ENCODE assay signal across 11 cellular contexts in the genomic region with DNA sequence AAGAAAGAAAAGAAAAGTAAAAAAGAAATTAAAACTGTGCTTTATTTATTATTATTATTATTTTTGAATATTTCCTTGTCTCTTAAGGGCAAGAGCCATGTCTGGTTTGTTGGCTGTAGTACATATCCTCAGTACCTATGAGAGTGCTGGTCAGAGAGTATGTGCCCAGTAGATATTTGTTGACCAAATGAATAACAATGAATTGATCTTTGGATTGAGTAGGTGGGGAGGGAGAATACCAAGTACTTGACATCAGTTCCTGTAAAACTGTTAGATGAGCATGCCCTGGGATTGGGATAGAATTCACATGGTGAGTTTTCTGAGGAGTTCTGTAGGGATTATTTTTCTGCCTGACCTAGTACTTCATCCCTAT. TPM values are rescaled to one million over a fixed set of nuclear protein-coding genes. Genes with fewer than 3 reads are reported as not detected.
DNase-seq lines count a peak whose midpoint lies in the region; ATAC-seq and TF ChIP-seq lines count a peak whose summit lies in the region.
"Had no signal": no experiment of that assay in that cellular context is flagged by ENCODE, and none has a peak within 500 bp of the region (broad histone marks: within the 10 kb centered on the region; RNA-seq: fewer than 3 reads in every experiment).

No MANE protein-coding gene starts in this region.

- H3K4me1 ChIP-seq in neural progenitor cell (peaks cover 9% of the 10 kb centered on the region), Karpas-422 (ENCODE audit: low read length) (peaks cover 11% of the 10 kb centered on the region)

- H3K36me3 ChIP-seq in KOPT-K1 (ENCODE audit: insufficient read depth, low read length) (no peaks in the 10 kb centered on the region), neural progenitor cell (no peaks in the 10 kb centered on the region), Karpas-422 (ENCODE audit: insufficient read depth, low read length) (no peaks in the 10 kb centered on the region)

- H3F3A ChIP-seq in neural progenitor cell (ENCODE audit: low read depth), result no peaks in the 10 kb centered on the region

- H3K79me2 ChIP-seq in neural progenitor cell (ENCODE audit: low read depth) (no peaks in the 10 kb centered on the region), Karpas-422 (ENCODE audit: low read length) (no peaks in the 10 kb centered on the region)

- H3K4me1 Mint-ChIP-seq in CD14-positive monocyte, result peaks cover 67% of the 10 kb centered on the region
- H3K4me1 Mint-ChIP-seq in central memory CD8-positive, alpha-beta T cell, result peaks cover 75% of the 10 kb centered on the region
- H3K4me1 Mint-ChIP-seq in neural progenitor cell, result peaks cover 21% of the 10 kb centered on the region

- no peaks in the 10 kb centered on the region for H4K20me1 ChIP-seq in neural progenitor cell (ENCODE audit: low read depth)
- H4K20me1 ChIP-seq in Karpas-422 (ENCODE audit: insufficient read depth, low read depth, low read length), result peaks cover 17% of the 10 kb centered on the region; the same call in 1 of the 2 replicates

- H3K9ac ChIP-seq in neural progenitor cell, result no peak overlapping the region
- H3K9ac ChIP-seq in Karpas-422 (ENCODE audit: low read length), result no peak overlapping the region

- H3K27ac Mint-ChIP-seq in CD14-positive monocyte (peak overlapping the region in 6 of 7 donors; percentile 4 to 95 (median 84)), neural progenitor cell (peak overlapping the region; percentile 21)
- H3K27ac Mint-ChIP-seq in central memory CD8-positive, alpha-beta T cell (ENCODE audit: low read depth), result peak overlapping the region; percentile 65

- no peak for DNase-seq in CD14-positive monocyte (ENCODE audit: low spot score)
- DNase-seq in central memory CD8-positive, alpha-beta T cell (ENCODE audit: low spot score in 2 of 2), result no peak
- DNase-seq in neural progenitor cell (ENCODE audit: low spot score), result no peak
- no peak for DNase-seq in Karpas-422
- DNase-seq in AG08395 (ENCODE audit: low spot score), result no peak
- no peak for DNase-seq in stimulated activated CD4-positive, alpha-beta T cell treated with anti-CD3 and anti-CD28 coated beads, Interleukin-2, amount 100 ng/mL, for 24 hours
- DNase-seq in HUDEP-2 (lab: John Stamatoyannopoulos, UW; ENCODE audit: unreplicated experiment in 76 of 76), result no peak
- DNase-seq: cerebellar nuclear complex; NCI-H2227 treated with DMSO at 0.1 percent for 48 hours; stimulated activated naive CD4-positive, alpha-beta T cell treated with Interleukin-2 at 50 U/mL for 16 hours had no signal

- no peak for ATAC-seq in central memory CD8-positive, alpha-beta T cell (replicated peaks; ENCODE audit: extremely low read depth, poor library complexity, severe bottlenecking)

- intact Hi-C loops in CD14-positive monocyte (cut with micrococcal nuclease), result no loop called here

- H3K27me3 ChIP-seq in neural progenitor cell, result no peaks in the 10 kb centered on the region
- no peaks in the 10 kb centered on the region for H3K27me3 ChIP-seq in Karpas-422 (ENCODE audit: low read length)

- TF ChIP-seq CTCF in CD14-positive monocyte (IDR thresholded peaks at IDR 0.05) (no peak), neural progenitor cell (IDR thresholded peaks at IDR 0.05) (no peak)

- peak overlapping the region; percentile 58 for H3K27ac ChIP-seq in KOPT-K1 (ENCODE audit: low read depth, low read length, poor library complexity, severe bottlenecking)
- H3K27ac ChIP-seq in neural progenitor cell, result no peak overlapping the region
- no peak overlapping the region for H3K27ac ChIP-seq in Karpas-422 (ENCODE audit: low read length)

- no peaks in the 10 kb centered on the region for H3K9me3 Mint-ChIP-seq in CD14-positive monocyte
- H3K9me3 Mint-ChIP-seq in central memory CD8-positive, alpha-beta T cell, result no peaks in the 10 kb centered on the region
- no peaks in the 10 kb centered on the region for H3K9me3 Mint-ChIP-seq in neural progenitor cell

- H3K4me3 Mint-ChIP-seq in CD14-positive monocyte, result no peak overlapping the region
- H3K4me3 Mint-ChIP-seq in central memory CD8-positive, alpha-beta T cell, result peak overlapping the region; percentile 14
- no peak overlapping the region for H3K4me3 Mint-ChIP-seq in neural progenitor cell

- no peaks in the 10 kb centered on the region for H3K9me2 ChIP-seq in Karpas-422 (replicated peaks; ENCODE audit: insufficient read depth, low read length)

- H3K9me3 ChIP-seq in KOPT-K1 (ENCODE audit: insufficient read depth, low read length, poor library complexity, severe bottlenecking) (no peaks in the 10 kb centered on the region), neural progenitor cell (ENCODE audit: low read depth) (no peaks in the 10 kb centered on the region), Karpas-422 (ENCODE audit: low read length) (no peaks in the 10 kb centered on the region)

- H3K36me3 Mint-ChIP-seq in CD14-positive monocyte (peaks cover 0 to 12% of the 10 kb centered on the region in 2 donors), neural progenitor cell (no peaks in the 10 kb centered on the region)
- H3K36me3 Mint-ChIP-seq in central memory CD8-positive, alpha-beta T cell (ENCODE audit: insufficient read depth), result peaks cover 2% of the 10 kb centered on the region

- H3K4me2 ChIP-seq in neural progenitor cell, result no peak overlapping the region
- no peak overlapping the region for H3K4me2 ChIP-seq in Karpas-422 (ENCODE audit: low read depth, low read length, poor library complexity, severe bottlenecking)

- H3K4me3 ChIP-seq in neural progenitor cell (no peak overlapping the region), Karpas-422 (ENCODE audit: low read length) (no peak overlapping the region)

- H3K27me3 Mint-ChIP-seq in CD14-positive monocyte (ENCODE audit: low read depth in 3 of 3), result peaks cover 0 to 6% (median 3%) of the 10 kb centered on the region in 3 donors
- H3K27me3 Mint-ChIP-seq in central memory CD8-positive, alpha-beta T cell, result no peaks in the 10 kb centered on the region
- H3K27me3 Mint-ChIP-seq in neural progenitor cell (ENCODE audit: insufficient read depth, low read depth), result no peaks in the 10 kb centered on the region

- no peak overlapping the region for H2AFZ ChIP-seq in neural progenitor cell (replicated peaks)
- H2AFZ ChIP-seq in Karpas-422 (ENCODE audit: low read length), result no peak overlapping the region

RNA-seq across cellular contexts. Expression of a gene that starts 11.4 kb away (rescaled TPM):
- polyA plus RNA-seq in CD14-positive monocyte, result 10 to 100 TPM; 14.0 to 21.0 TPM
- total RNA-seq in neural progenitor cell (ENCODE audit: low replicate concordance), result 17.3 and 18.9 TPM in 2 replicates
- 9.0 and 17.0 TPM in 2 replicates for total RNA-seq in Karpas-422 (2014; rRNA removed; shearing (Covaris generic); ENCODE audit: low replicate concordance)

RNA-seq across cellular contexts. Expression of a gene that starts 26.1 kb away (rescaled TPM):
- 100 to 1,000 TPM; 315 to 458 TPM for polyA plus RNA-seq in CD14-positive monocyte
- total RNA-seq in neural progenitor cell (ENCODE audit: low replicate concordance), result 5.9 and 19.9 TPM in 2 replicates
- 54.6 and 68.5 TPM in 2 replicates for total RNA-seq in Karpas-422 (2014; rRNA removed; shearing (Covaris generic); ENCODE audit: low replicate concordance)

RNA-seq across cellular contexts. Expression of a gene that starts 58.5 kb away (rescaled TPM):
- polyA plus RNA-seq in CD14-positive monocyte, result 1 to 10 TPM; 5.8 to 6.8 TPM
- 10.0 and 37.4 TPM in 2 replicates for total RNA-seq in neural progenitor cell (ENCODE audit: low replicate concordance)
- 27.0 and 43.2 TPM in 2 replicates for total RNA-seq in Karpas-422 (2014; rRNA removed; shearing (Covaris generic); ENCODE audit: low replicate concordance)

Comparison
In these comparisons a context has a peak if more than half of its experiments do, and no peak if none do; other contexts are left out.
1. H3K27ac Mint-ChIP-seq: peak in every context shown above with its lines; median percentile 84 in CD14-positive monocyte; 65 in central memory CD8-positive, alpha-beta T cell; 21 in neural progenitor cell.